23 cellular contexts compared by ENCODE assay signal in the genomic region with DNA sequence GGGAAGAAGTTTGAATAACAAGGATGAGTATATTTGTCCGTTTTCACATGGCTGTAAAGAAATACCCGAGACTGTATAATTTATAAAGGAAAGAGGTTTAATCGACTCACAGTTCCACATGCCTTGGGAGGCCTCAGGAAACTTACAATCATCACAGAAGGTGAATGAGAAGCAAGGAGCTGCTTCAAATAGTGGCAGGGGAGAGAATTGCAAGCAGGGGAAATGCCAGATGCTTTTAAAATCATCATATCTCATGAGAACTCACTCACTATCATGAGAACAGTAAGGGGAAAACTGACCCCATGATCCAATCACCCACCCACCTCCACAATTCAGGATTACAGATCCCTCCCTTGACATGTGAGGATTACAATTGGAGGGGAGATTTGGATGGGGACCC.
DNase-seq lines count a peak whose midpoint lies in the region; ATAC-seq and TF ChIP-seq lines count a peak whose summit lies in the region.
"Had no signal": no experiment of that assay in that cellular context is flagged by ENCODE, and none has a peak within 500 bp of the region (broad histone marks: within the 10 kb centered on the region; RNA-seq: fewer than 3 reads in every experiment).

No MANE protein-coding gene starts in this region.

- H3K4me1 ChIP-seq in endodermal cell (ENCODE audit: control insufficient read depth, insufficient read depth, low read length) = no peaks in the 10 kb centered on the region

- H3K9ac ChIP-seq in endodermal cell (ENCODE audit: extremely low read depth, low read length, poor library complexity, severe bottlenecking) = no peak overlapping the region

- no peaks in the 10 kb centered on the region for H3K36me3 ChIP-seq in endodermal cell (ENCODE audit: control insufficient read depth, insufficient read depth, low read length)

- peaks cover 8% of the 10 kb centered on the region for H3K4me1 Mint-ChIP-seq in endodermal cell
- no peaks in the 10 kb centered on the region for H3K4me1 Mint-ChIP-seq in activated naive CD8-positive, alpha-beta T cell treated with anti-CD3 and anti-CD28 coated beads, Interleukin-2, amount 50 U/mL, for 24 hours
- H3K4me1 Mint-ChIP-seq: CD14-positive monocyte had no signal

- WGBS in endodermal cell (ENCODE audit: insufficient coverage in 1 of 2, insufficient read length in 1 of 2), 2 experiments = 79 to 86% methylated on average over 3 of the region's 3 CpGs

- H3K27me3 Mint-ChIP-seq in endodermal cell (ENCODE audit: insufficient read depth) = no peaks in the 10 kb centered on the region
- no peaks in the 10 kb centered on the region for H3K27me3 Mint-ChIP-seq in activated naive CD8-positive, alpha-beta T cell treated with anti-CD3 and anti-CD28 coated beads, Interleukin-2, amount 50 U/mL, for 24 hours

- no peaks in the 10 kb centered on the region for H3K27me3 ChIP-seq in endodermal cell (ENCODE audit: control insufficient read depth, insufficient read depth, low read length, poor library complexity, severe bottlenecking)

- no peaks in the 10 kb centered on the region for H3K9me3 Mint-ChIP-seq in endodermal cell
- H3K9me3 Mint-ChIP-seq in activated naive CD8-positive, alpha-beta T cell treated with anti-CD3 and anti-CD28 coated beads, Interleukin-2, amount 50 U/mL, for 24 hours = peaks cover 34% of the 10 kb centered on the region
- H3K9me3 Mint-ChIP-seq: CD14-positive monocyte had no signal

- H3K4me3 ChIP-seq in endodermal cell (ENCODE audit: low read length) (no peak overlapping the region), retinal pigment epithelial cell (ENCODE audit: low read length) (no peak overlapping the region)
- H3K4me3 ChIP-seq: SK-N-MC had no signal

- no peak overlapping the region for H3K27ac ChIP-seq in endodermal cell (ENCODE audit: low read depth, low read length)
- H3K27ac ChIP-seq: SK-N-MC had no signal

- no peak overlapping the region for H3K4me3 Mint-ChIP-seq in endodermal cell
- no peak overlapping the region for H3K4me3 Mint-ChIP-seq in activated naive CD8-positive, alpha-beta T cell treated with anti-CD3 and anti-CD28 coated beads, Interleukin-2, amount 50 U/mL, for 24 hours
- H3K4me3 Mint-ChIP-seq: CD14-positive monocyte had no signal

- H3K27ac Mint-ChIP-seq in endodermal cell = no peak overlapping the region
- no peak overlapping the region for H3K27ac Mint-ChIP-seq in activated naive CD8-positive, alpha-beta T cell treated with anti-CD3 and anti-CD28 coated beads, Interleukin-2, amount 50 U/mL, for 24 hours
- H3K27ac Mint-ChIP-seq: CD14-positive monocyte had no signal

- no peaks in the 10 kb centered on the region for H3K36me3 Mint-ChIP-seq in endodermal cell (ENCODE audit: low read depth)
- no peaks in the 10 kb centered on the region for H3K36me3 Mint-ChIP-seq in activated naive CD8-positive, alpha-beta T cell treated with anti-CD3 and anti-CD28 coated beads, Interleukin-2, amount 50 U/mL, for 24 hours (ENCODE audit: low read depth)
- H3K36me3 Mint-ChIP-seq: CD14-positive monocyte had no signal

- peak; percentile 59 for TF ChIP-seq CTCF in endodermal cell (conservative IDR thresholded peaks at IDR 0.05)
- peak; percentile 24 for TF ChIP-seq CTCF in retinal pigment epithelial cell (conservative IDR thresholded peaks at IDR 0.05; ENCODE audit: low read depth, low read length)

- ATAC-seq in GM19395 (IDR thresholded peaks at IDR 0.05; ENCODE audit: unreplicated experiment) (no peak), HG03139 (IDR thresholded peaks at IDR 0.05; ENCODE audit: unreplicated experiment) (no peak)
- ATAC-seq in activated naive CD8-positive, alpha-beta T cell treated with anti-CD3 and anti-CD28 coated beads, Interleukin-2, amount 50 U/mL, for 24 hours = no peak

- DNase-seq in DMS53 (lab: John Stamatoyannopoulos, UW) (peak; percentile 2), DMS53 treated with DMSO at 0.1 percent for 48 hours (lab: John Stamatoyannopoulos, UW; ENCODE audit: unreplicated experiment) (no peak), HT-29 (ENCODE audit: low spot score) (peak; percentile 2), endodermal cell (no peak), retinal pigment epithelial cell (ENCODE audit: low read depth) (no peak)
- no peak for DNase-seq in activated naive CD8-positive, alpha-beta T cell treated with anti-CD3 and anti-CD28 coated beads, Interleukin-2, amount 50 U/mL, for 24 hours
- DNase-seq: 8988T, AML-193, EL, GF-D8, KG1, NCI-H1105 treated with DMSO at 0.1 percent for 48 hours, NCI-H1694, NCI-H2081, NCI-H2171, NCI-H345, NCI-H524, NCI-H774, SHP77 had no signal

- no peaks in the 10 kb centered on the region for H3K9me3 ChIP-seq in endodermal cell (ENCODE audit: control insufficient read depth, low read length)

Comparison
In these comparisons a context has a peak if more than half of its experiments do, and no peak if none do; other contexts are left out.
1. DNase-seq: peak in DMS53 (single experiment) and HT-29 (single experiment); none in DMS53 treated with DMSO at 0.1 percent for 48 hours (single experiment), endodermal cell (single experiment), retinal pigment epithelial cell (single experiment) and activated naive CD8-positive, alpha-beta T cell treated with anti-CD3 and anti-CD28 coated beads, Interleukin-2, amount 50 U/mL, for 24 hours (single experiment).